Comparison of ENCODE assay signal across 8 cellular contexts in the genomic region with DNA sequence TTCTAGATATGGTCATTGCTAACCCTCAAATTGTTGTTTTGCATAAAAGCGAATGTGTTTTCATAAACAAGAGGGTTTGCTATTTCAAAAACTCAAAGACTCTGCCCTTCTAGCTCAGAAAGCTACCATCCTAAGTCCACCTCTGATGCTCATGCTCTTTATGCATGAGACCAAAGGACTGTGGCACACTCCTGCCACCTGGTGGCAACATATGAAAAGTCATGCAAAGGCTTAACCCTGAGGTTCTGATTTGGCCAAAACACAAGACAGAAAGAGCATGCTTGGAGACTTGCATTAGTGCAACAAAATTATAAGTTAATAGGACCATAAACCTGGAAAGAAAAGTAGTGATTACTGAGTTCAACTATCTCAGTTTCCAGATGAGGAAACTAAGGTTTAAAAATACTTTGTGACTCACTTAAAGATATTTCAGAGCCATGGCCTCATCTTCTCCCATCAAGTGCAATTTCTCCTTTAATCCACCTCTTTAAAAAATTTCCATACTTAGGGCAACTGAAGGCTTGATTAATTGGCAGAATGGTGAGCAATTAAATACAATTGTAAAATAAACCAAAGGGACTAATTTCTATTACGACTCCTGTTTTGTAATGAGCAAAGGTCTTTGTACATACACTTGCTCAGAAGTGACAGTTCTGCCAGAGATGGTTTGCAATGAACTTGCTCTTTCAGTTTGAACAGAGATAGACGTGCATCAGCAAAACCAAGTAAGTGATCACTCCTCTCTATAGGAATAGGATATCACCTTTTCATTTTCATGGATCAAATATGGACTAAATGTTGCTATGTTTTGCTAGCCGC.
DNase-seq lines count a peak whose midpoint lies in the region; ATAC-seq and TF ChIP-seq lines count a peak whose summit lies in the region.

No MANE protein-coding gene starts in this region.

- no peak overlapping the region for H2BK120ac ChIP-seq in IMR-90 (ENCODE audit: low read depth, low read length)

- no peaks in the 10 kb centered on the region for H3K9me3 Mint-ChIP-seq in activated T-cell treated with anti-CD3 and anti-CD28 coated beads, Interleukin-2, amount 50 U/mL, for 4 hours

- no peaks in the 10 kb centered on the region for H3K27me3 Mint-ChIP-seq in activated T-cell treated with anti-CD3 and anti-CD28 coated beads, Interleukin-2, amount 50 U/mL, for 4 hours (ENCODE audit: low read depth)

- no peak overlapping the region for H3K23ac ChIP-seq in IMR-90 (ENCODE audit: low read depth, low read length)

- H3K27ac ChIP-seq in IMR-90 (ENCODE audit: insufficient read depth, low read length) (no peak overlapping the region), OCI-LY7 (ENCODE audit: low read depth, low read length, poor library complexity, severe bottlenecking) (no peak overlapping the region), neutrophil (no peak overlapping the region), thyroid gland (no peak overlapping the region)

- POLR2A ChIA-PET in IMR-90 (lab: Charles Lee; ENCODE audit: unreplicated experiment) (no interaction called here), OCI-LY7 (lab: Charles Lee) (interaction anchor here (0.6 kb wide), 1 partner anchor 558 kb away, joined by 5 read pairs; no protein-coding TSS in a partner anchor)

- CTCF ChIA-PET in IMR-90 (lab: Yijun Ruan, JAX) = interaction anchor here (0.6 to 1.0 kb wide), 4 partner anchors 12 to 612 kb away, joined by 3 to 6 read pairs (median 3); no protein-coding TSS in a partner anchor
- CTCF ChIA-PET in OCI-LY7 (lab: Charles Lee; ENCODE audit: unreplicated experiment) = no interaction called here

- H3K4me2 ChIP-seq in IMR-90 (ENCODE audit: low read depth, low read length) = no peak overlapping the region
- H3K4me2 ChIP-seq in OCI-LY7 (ENCODE audit: low read length) = no peak overlapping the region

- in situ Hi-C loops in IMR-90 (cut with MboI; ENCODE audit: low sequenced_read_pairs) = loop anchor here (25.0 kb wide), 1 partner anchor 1335 kb away; no protein-coding TSS in a partner anchor

- no peak overlapping the region for H4K91ac ChIP-seq in IMR-90 (ENCODE audit: insufficient read depth, low read depth, low read length)

- TF ChIP-seq POLR2A in IMR-90 (IDR thresholded peaks at IDR 0.05; ENCODE audit: low read depth, low read length) = no peak
- no peak for TF ChIP-seq POLR2A in thyroid gland (IDR thresholded peaks at IDR 0.05)

- 100% methylated on average over 1 of the region's 4 CpGs; no CpG with 5 or more reads in 1 of the 2 experiments for WGBS in IMR-90 (ENCODE audit: extremely low coverage in 2 of 2, insufficient read length in 1 of 2), 2 experiments
- 57 to 59% methylated on average over 4 of the region's 4 CpGs for WGBS in thyroid gland, 2 donors

- H4K8ac ChIP-seq in IMR-90 (ENCODE audit: low read depth in 2 of 2, low read length in 2 of 2) = no peak overlapping the region

- H3K4me3 Mint-ChIP-seq in activated T-cell treated with anti-CD3 and anti-CD28 coated beads, Interleukin-2, amount 50 U/mL, for 4 hours = no peak overlapping the region

- BruUV-seq in IMR-90 (replicated peaks; lab: Mats Ljungman, UMichigan) = no TSS peak
- BruUV-seq in OCI-LY7 (replicated peaks; lab: Mats Ljungman, UMichigan) = no TSS peak

- no peaks in the 10 kb centered on the region for H3K36me3 ChIP-seq in IMR-90 (ENCODE audit: control insufficient read depth, insufficient read depth, low read length)
- H3K36me3 ChIP-seq in OCI-LY7 (ENCODE audit: insufficient read depth, low read length) = no peaks in the 10 kb centered on the region
- H3K36me3 ChIP-seq in neutrophil = no peaks in the 10 kb centered on the region
- no peaks in the 10 kb centered on the region for H3K36me3 ChIP-seq in thyroid gland

- no peak overlapping the region for H2BK15ac ChIP-seq in IMR-90 (ENCODE audit: low read depth, low read length)

- no peak overlapping the region for H3K14ac ChIP-seq in IMR-90 (replicated peaks; ENCODE audit: low read depth, low read length)

- H3K56ac ChIP-seq in IMR-90 (ENCODE audit: extremely low read depth, insufficient read depth, low read length) = no peak overlapping the region

- DNase-seq in ELF-1 (ENCODE audit: low read depth, low spot score) (peak; percentile 77), IMR-90 (peak; percentile 78), OCI-LY7 (ENCODE audit: low spot score) (peak; percentile 73), fibroblast of peridontal ligament (ENCODE audit: extremely low read depth) (peak; percentile 89), thyroid gland (peak; percentile 77 to 86)
- peak; percentile 38 for DNase-seq in activated T-cell treated with anti-CD3 and anti-CD28 coated beads, Interleukin-2, amount 50 U/mL, for 4 hours

- H3K4me1 ChIP-seq in IMR-90 (ENCODE audit: control insufficient read depth, insufficient read depth, low read length) (peaks cover 2% of the 10 kb centered on the region; the same call in 1 of the 2 replicates), OCI-LY7 (ENCODE audit: insufficient read depth, low read length, poor library complexity, severe bottlenecking) (no peaks in the 10 kb centered on the region), neutrophil (ENCODE audit: control insufficient read depth in 1 of 2, insufficient read depth in 1 of 2, low read depth in 1 of 2, low read length in 1 of 2) (peaks cover 0 to 4% of the 10 kb centered on the region in 2 experiments), thyroid gland (no peaks in the 10 kb centered on the region)

- intact Hi-C loops in IMR-90 (cut with micrococcal nuclease) = loop anchor here (1.0 to 5.0 kb wide), 3 partner anchors 110 to 1330 kb away; a partner anchor contains a TSS
- intact Hi-C loops in OCI-LY7 (cut with micrococcal nuclease; ENCODE audit: unreplicated experiment) = no loop called here
- intact Hi-C loops in thyroid gland (cut with DNase I) = loop anchor here (5.0 kb wide), 1 partner anchor 525 kb away; no protein-coding TSS in a partner anchor

- ATAC-seq in GM21717 (IDR thresholded peaks at IDR 0.05; ENCODE audit: unreplicated experiment) = peak; percentile 61
- ATAC-seq in IMR-90 (ENCODE audit: low read depth) = peak; percentile 93
- ATAC-seq in activated T-cell treated with anti-CD3 and anti-CD28 coated beads, Interleukin-2, amount 50 U/mL, for 4 hours = peak; percentile 52 to 64

- H3K9ac ChIP-seq in IMR-90 (ENCODE audit: low read depth, low read length) = no peak overlapping the region

- no peak overlapping the region for H2BK20ac ChIP-seq in IMR-90 (ENCODE audit: low read depth, low read length)

- H3K9me2 ChIP-seq in OCI-LY7 (ENCODE audit: insufficient read depth, low read length) = no peaks in the 10 kb centered on the region

- H3K9me1 ChIP-seq in IMR-90 (ENCODE audit: insufficient read depth, low read length) = no peaks in the 10 kb centered on the region

- no peak overlapping the region for H3K4ac ChIP-seq in IMR-90 (ENCODE audit: low read depth, low read length)

- no peak overlapping the region for H2BK5ac ChIP-seq in IMR-90 (ENCODE audit: low read depth, low read length, poor library complexity, severe bottlenecking)

- H3K4me3 ChIP-seq in IMR-90 (ENCODE audit: insufficient read depth, low read depth, low read length) (no peak overlapping the region), OCI-LY7 (ENCODE audit: low read depth, low read length, poor library complexity, severe bottlenecking) (no peak overlapping the region), neutrophil (ENCODE audit: low read depth in 1 of 2, low read length in 1 of 2) (no peak overlapping the region), thyroid gland (replicated peaks in 1 of 3) (no peak overlapping the region)

- H3K27me3 ChIP-seq in IMR-90 (ENCODE audit: control insufficient read depth, insufficient read depth, low read length) = peaks cover 2% of the 10 kb centered on the region; the same call in 1 of the 2 replicates
- no peaks in the 10 kb centered on the region for H3K27me3 ChIP-seq in neutrophil
- H3K27me3 ChIP-seq in thyroid gland = no peaks in the 10 kb centered on the region

- no peaks in the 10 kb centered on the region for H4K20me1 ChIP-seq in IMR-90 (ENCODE audit: insufficient read depth, low read length)
- H4K20me1 ChIP-seq in OCI-LY7 (ENCODE audit: insufficient read depth, low read length) = no peaks in the 10 kb centered on the region

- H2AK9ac ChIP-seq in IMR-90 (replicated peaks; ENCODE audit: low read depth, low read length, poor library complexity) = no peak overlapping the region

- peak; percentile 85 for TF ChIP-seq CTCF in IMR-90 (conservative IDR thresholded peaks at IDR 0.05; ENCODE audit: low read depth, low read length)
- peak; percentile 98 for TF ChIP-seq CTCF in OCI-LY7 (conservative IDR thresholded peaks at IDR 0.05; ENCODE audit: low read length)
- TF ChIP-seq CTCF in neutrophil (IDR thresholded peaks at IDR 0.05) = peak; percentile 47
- peak; percentile 52 to 95 (median 86) for TF ChIP-seq CTCF in thyroid gland (IDR thresholded peaks at IDR 0.05)

- H3K18ac ChIP-seq in IMR-90 (ENCODE audit: low read depth, low read length) = no peak overlapping the region

- dilution Hi-C loops in IMR-90 (cut with HindIII; ENCODE audit: low sequenced_read_pairs, unreplicated experiment) = no loop called here

- no peak overlapping the region for H2AK5ac ChIP-seq in IMR-90 (ENCODE audit: low read depth, low read length)

- H3K9me3 ChIP-seq in IMR-90 (ENCODE audit: control insufficient read depth, insufficient read depth, low read length) (no peaks in the 10 kb centered on the region), OCI-LY7 (ENCODE audit: low read length) (no peaks in the 10 kb centered on the region), neutrophil (no peaks in the 10 kb centered on the region), thyroid gland (no peaks in the 10 kb centered on the region)

- no peak overlapping the region for H4K5ac ChIP-seq in IMR-90 (ENCODE audit: low read depth, low read length)

- H3K79me2 ChIP-seq in OCI-LY7 (ENCODE audit: insufficient read depth, low read depth, low read length) = no peaks in the 10 kb centered on the region

- TF ChIP-seq RAD21 in IMR-90 (IDR thresholded peaks at IDR 0.05; ENCODE audit: low read length) = peak; percentile 92

- no peaks in the 10 kb centered on the region for H3K79me1 ChIP-seq in IMR-90 (ENCODE audit: low read depth in 1 of 2, low read length in 2 of 2)

- H2AFZ ChIP-seq in IMR-90 (replicated peaks; ENCODE audit: low read length, poor library complexity) = no peak overlapping the region
- H2AFZ ChIP-seq in OCI-LY7 (ENCODE audit: low read length) = no peak overlapping the region

- H3K36me3 Mint-ChIP-seq in activated T-cell treated with anti-CD3 and anti-CD28 coated beads, Interleukin-2, amount 50 U/mL, for 4 hours (ENCODE audit: insufficient read depth) = no peaks in the 10 kb centered on the region

- no peaks in the 10 kb centered on the region for H3K4me1 Mint-ChIP-seq in activated T-cell treated with anti-CD3 and anti-CD28 coated beads, Interleukin-2, amount 50 U/mL, for 4 hours (ENCODE audit: low read depth)

TF ChIP-seq in IMR-90, 13 proteins besides CTCF, POLR2A, EP300 and RAD21:
- TF ChIP-seq SMC3 (IDR thresholded peaks at IDR 0.05; ENCODE audit: low read depth, low read length) (peak; percentile 86), CEBPB (IDR thresholded peaks at IDR 0.05; ENCODE audit: low read depth, low read length) (no peak)

Comparison
In these comparisons a context has a peak if more than half of its experiments do, and no peak if none do; other contexts are left out.
1. DNase-seq: peak in every context shown above with its lines; median percentile 89 in fibroblast of peridontal ligament; 82 in thyroid gland; 78 in IMR-90; 77 in ELF-1; 73 in OCI-LY7; 38 in activated T-cell treated with anti-CD3 and anti-CD28 coated beads, Interleukin-2, amount 50 U/mL, for 4 hours.
2. CTCF ChIP-seq: peak in every context shown above with its lines; median percentile 98 in OCI-LY7; 86 in thyroid gland; 85 in IMR-90; 47 in neutrophil.